ENCODE assay signal across 16 cellular contexts in the genomic region with DNA sequence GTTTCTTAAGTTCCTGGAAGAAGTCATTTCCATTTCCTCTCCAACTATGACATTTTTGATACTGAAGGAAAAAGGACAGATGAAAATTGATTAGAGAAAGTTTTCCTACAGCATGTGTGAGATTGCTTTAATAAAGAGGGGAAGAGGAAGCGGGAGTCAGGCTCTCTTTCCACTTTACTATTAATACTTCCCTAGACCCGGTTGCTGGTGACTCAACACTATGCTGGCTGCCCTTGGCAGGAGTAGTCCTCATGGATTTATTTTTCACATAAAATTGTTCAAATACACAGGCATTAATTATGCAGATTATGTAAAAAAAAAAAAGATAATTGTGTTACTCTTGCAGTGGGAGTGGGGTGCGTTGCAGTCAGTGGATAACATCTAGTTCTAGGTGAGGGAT.
DNase-seq lines count a peak whose midpoint lies in the region; ATAC-seq and TF ChIP-seq lines count a peak whose summit lies in the region.
"Had no signal": no experiment of that assay in that cellular context is flagged by ENCODE, and none has a peak within 500 bp of the region (broad histone marks: within the 10 kb centered on the region; RNA-seq: fewer than 3 reads in every experiment).

No MANE protein-coding gene starts in this region.

- no peak for ATAC-seq in GM21360 (IDR thresholded peaks at IDR 0.05; ENCODE audit: unreplicated experiment)

- DNase-seq in HT1080 (ENCODE audit: low read depth): peak; percentile 29
- DNase-seq in astrocyte of the hippocampus (ENCODE audit: low read depth, low spot score): peak; percentile 44
- DNase-seq in fibroblast of pulmonary artery (ENCODE audit: low read depth): peak; percentile 49
- peak; percentile 22 for DNase-seq in stromal cell of bone marrow (ENCODE audit: low read depth)
- no peak for DNase-seq in NCI-H748 treated with DMSO at 0.1 percent for 48 hours (lab: John Stamatoyannopoulos, UW)
- no peak for DNase-seq in glomerular visceral epithelial cell (ENCODE audit: extremely low spot score)
- DNase-seq: DMS53, H7, Karpas-422, NCI-H187 treated with DMSO at 0.1 percent for 48 hours, NCI-H446, NCI-H774, Peyer's patch, Right ventricle myocardium superior had no signal

- no peak overlapping the region for H3K4me3 ChIP-seq in fibroblast of pulmonary artery (replicated peaks; ENCODE audit: low read depth, low read length)
- H3K4me3 ChIP-seq: BLaER1 treated with 17β-estradiol and CSF1 and Interleukin-3, amounts not matched to agents 10 nM and 100 nM; Peyer's patch had no signal

- TF ChIP-seq CTCF in fibroblast of pulmonary artery (IDR thresholded peaks at IDR 0.05; ENCODE audit: low read length, missing control alignments): no peak

Comparison
In these comparisons a context has a peak if more than half of its experiments do, and no peak if none do; other contexts are left out.
1. DNase-seq: peak in HT1080 (single experiment), astrocyte of the hippocampus (single experiment), fibroblast of pulmonary artery (single experiment) and stromal cell of bone marrow (single experiment); none in NCI-H748 treated with DMSO at 0.1 percent for 48 hours (single experiment) and glomerular visceral epithelial cell (single experiment).